11 cellular contexts compared by ENCODE assay signal in the genomic region with DNA sequence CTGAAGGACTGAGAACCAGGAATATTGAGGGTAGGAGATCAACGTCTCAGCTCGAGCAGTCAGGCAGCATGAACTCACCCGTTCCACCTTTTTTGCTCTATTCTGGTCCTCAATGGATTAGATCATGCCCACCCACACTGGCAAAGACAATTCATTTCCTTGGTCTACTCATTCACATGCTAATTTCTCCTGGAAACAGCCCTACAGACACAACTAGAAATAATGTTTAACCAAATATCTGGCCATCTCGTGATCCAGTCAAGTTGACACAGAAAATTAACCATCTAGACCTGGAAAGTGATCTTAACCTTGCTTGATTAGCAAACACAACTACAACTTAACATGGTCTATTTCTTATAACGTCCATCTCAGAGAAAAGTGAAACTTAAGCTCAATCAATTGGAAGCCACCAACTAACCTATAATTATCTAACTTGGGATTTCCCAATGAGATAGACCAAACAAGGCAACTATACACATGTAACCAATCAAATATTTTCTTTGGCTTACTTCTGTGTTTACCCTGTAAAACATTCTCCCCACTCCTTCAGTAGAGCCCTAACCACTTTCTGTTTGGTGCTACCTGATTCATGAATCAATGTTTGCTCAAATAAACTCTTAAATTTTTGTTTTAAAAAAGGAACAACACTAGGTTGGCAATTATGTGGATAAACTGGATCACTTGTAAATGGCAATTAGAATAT.
"Had no signal": no experiment of that assay in that cellular context is flagged by ENCODE, and none has a peak within 500 bp of the region (broad histone marks: within the 10 kb centered on the region; RNA-seq: fewer than 3 reads in every experiment).

No MANE protein-coding gene starts in this region.

- H3K27me3 ChIP-seq: upper lobe of right lung had no signal

- H3K36me3 ChIP-seq: upper lobe of right lung had no signal

- DNase-seq: activated CD4-positive, alpha-beta T cell treated with anti-CD3 and anti-CD28 coated beads for 48 hours; activated CD8-positive, alpha-beta memory T cell treated with anti-CD3 and anti-CD28 coated beads for 24 hours; activated naive CD4-positive, alpha-beta T cell treated with anti-CD3 and anti-CD28 coated beads for 36 hours; hypothalamus; left colon; mesenchymal stem cell; stimulated activated CD4-positive, alpha-beta T cell treated with anti-CD3 and anti-CD28 coated beads, Interleukin-4, amount 100 ng/mL, for 1 hour; stimulated activated CD8-positive, alpha-beta memory T cell treated with anti-CD3 and anti-CD28 coated beads, Interleukin-4, amount 100 ng/mL, for 48 hours; stimulated activated naive CD8-positive, alpha-beta T cell treated with anti-CD3 and anti-CD28 coated beads, Interleukin-15, Interleukin-2, amounts not matched to agents 100 U/mL and 50 U/mL, for 24 hours; T-helper 1 cell; upper lobe of right lung had no signal

- ATAC-seq: left colon; stimulated activated naive CD8-positive, alpha-beta T cell treated with anti-CD3 and anti-CD28 coated beads, Interleukin-15, Interleukin-2, amounts not matched to agents 100 U/mL and 50 U/mL, for 24 hours; upper lobe of right lung had no signal

- H3K9me3 ChIP-seq: upper lobe of right lung had no signal

- H3K4me1 ChIP-seq: upper lobe of right lung had no signal

- H3K4me3 ChIP-seq: upper lobe of right lung had no signal

- H3K27ac ChIP-seq: upper lobe of right lung had no signal
